In the genomic region with DNA sequence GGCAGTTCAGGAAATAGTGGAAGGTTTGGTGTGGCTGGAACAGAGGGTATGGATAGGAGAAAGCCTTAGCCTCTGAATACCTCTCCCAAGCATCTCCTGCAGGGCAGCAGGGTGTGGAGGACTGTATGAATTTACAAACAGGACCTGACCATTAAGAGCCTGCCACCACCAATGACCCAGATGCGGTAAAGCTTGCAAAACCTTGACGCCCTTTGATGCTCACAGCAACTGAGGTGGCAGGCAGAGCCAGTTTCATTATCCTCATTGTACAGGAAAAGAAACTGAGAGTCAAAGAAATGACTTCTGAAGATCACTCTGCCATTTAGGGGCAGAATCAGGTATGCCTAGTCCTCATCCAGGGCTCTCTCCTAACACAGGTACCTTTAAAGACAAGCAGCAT, we compare ENCODE assay signal across 12 cellular contexts. TPM values are rescaled to one million over a fixed set of nuclear protein-coding genes. Genes with fewer than 3 reads are reported as not detected.
DNase-seq lines count a peak whose midpoint lies in the region; TF ChIP-seq lines count a peak whose summit lies in the region.
"Had no signal": no experiment of that assay in that cellular context is flagged by ENCODE, and none has a peak within 500 bp of the region (broad histone marks: within the 10 kb centered on the region; RNA-seq: fewer than 3 reads in every experiment).

No MANE protein-coding gene starts in this region.

- H3K36me3 ChIP-seq in HEK293 (ENCODE audit: control insufficient read depth in 2 of 2, insufficient read depth in 1 of 2, low read length in 2 of 2): peaks cover 0 to 44% of the 10 kb centered on the region in 2 experiments; a peak in 2 of 3 replicates
- H3K36me3 ChIP-seq in adipocyte (ENCODE audit: control insufficient read depth, insufficient read depth, low read length, severe bottlenecking): peaks cover 12% of the 10 kb centered on the region
- peaks cover 14% of the 10 kb centered on the region for H3K36me3 ChIP-seq in osteoblast (ENCODE audit: insufficient read depth, low read length)

- CTCF ChIA-PET in HEK293 (lab: Yijun Ruan, JAX): interaction anchor here (0.9 to 1.4 kb wide), 2 partner anchors 46 to 56 kb away, joined by 5 to 6 read pairs; no protein-coding TSS in a partner anchor

- H2AFZ ChIP-seq in osteoblast (ENCODE audit: low read length): no peak overlapping the region

- H3K27me3 ChIP-seq in adipocyte (replicated peaks; ENCODE audit: control insufficient read depth, insufficient read depth, low read length): no peaks in the 10 kb centered on the region
- no peaks in the 10 kb centered on the region for H3K27me3 ChIP-seq in osteoblast (ENCODE audit: insufficient read depth, low read length)

- H3K4me1 ChIP-seq in HEK293 (ENCODE audit: control insufficient read depth, insufficient read depth, low read length): peaks cover 2% of the 10 kb centered on the region; the same call in 1 of the 2 replicates
- H3K4me1 ChIP-seq in adipocyte (ENCODE audit: control insufficient read depth, insufficient read depth, low read length): peaks cover 27% of the 10 kb centered on the region
- H3K4me1 ChIP-seq in osteoblast (ENCODE audit: insufficient read depth, low read length): peaks cover 34% of the 10 kb centered on the region

- POLR2A ChIA-PET in HEK293 (lab: Yijun Ruan, JAX): interaction anchor here (0.6 kb wide), 1 partner anchor 48 kb away, joined by 3 read pairs; no protein-coding TSS in a partner anchor

- no peak for TF ChIP-seq CTCF in HEK293 (tag by site-specific recombination; IDR thresholded peaks at IDR 0.05)
- TF ChIP-seq CTCF in osteoblast (IDR thresholded peaks at IDR 0.05; ENCODE audit: extremely low read depth, low read depth, low read length): no peak

- peaks cover 60% of the 10 kb centered on the region for H4K20me1 ChIP-seq in osteoblast (ENCODE audit: insufficient read depth, low read length)

- DNase-seq in activated CD4-positive, alpha-beta T cell treated with anti-CD3 and anti-CD28 coated beads for 48 hours: peak; percentile 41
- no peak for DNase-seq in activated CD4-positive, alpha-beta T cell treated with anti-CD3 and anti-CD28 coated beads, Interleukin-2, amount 50 U/mL, for 4 hours
- DNase-seq in adipocyte (ENCODE audit: low read depth) (no peak), osteoblast (ENCODE audit: insufficient read length, low spot score, missing footprints) (no peak), DMS79 treated with DMSO at 0.1 percent for 48 hours (lab: John Stamatoyannopoulos, UW) (no peak), NCI-H748 treated with DMSO at 0.1 percent for 48 hours (lab: John Stamatoyannopoulos, UW) (no peak)
- DNase-seq in central memory CD4-positive, alpha-beta T cell: no peak
- DNase-seq: activated T-cell treated with anti-CD3 and anti-CD28 coated beads for 4 hours; NCI-H1417 treated with DMSO at 0.1 percent for 48 hours; stimulated activated CD4-positive, alpha-beta T cell treated with anti-CD3 and anti-CD28 coated beads, Interleukin-2, amount 100 ng/mL, for 24 hours had no signal

- H3K4me2 ChIP-seq in osteoblast (ENCODE audit: insufficient read depth, low read length): peak overlapping the region; percentile 99

- peaks cover 70% of the 10 kb centered on the region for H3K79me2 ChIP-seq in osteoblast (ENCODE audit: insufficient read depth, low read length)

- H3K4me3 ChIP-seq in HEK293 (ENCODE audit: low read depth, low read length) (no peak overlapping the region), adipocyte (ENCODE audit: low read length) (peak overlapping the region; percentile 100), osteoblast (ENCODE audit: insufficient read depth, low read length) (peak overlapping the region; percentile 100)

- peak overlapping the region; percentile 98 for H3K9ac ChIP-seq in adipocyte (ENCODE audit: low read length)

- H3K27ac ChIP-seq in HEK293 (ENCODE audit: extremely low read depth, low read depth, low read length): 0 out of 2 replicates have a peak overlapping the region, but pooled peaks have one; percentile 3
- no peak overlapping the region for H3K27ac ChIP-seq in osteoblast (ENCODE audit: low read depth, low read length)

- no peaks in the 10 kb centered on the region for H3K9me3 ChIP-seq in HEK293 (ENCODE audit: control insufficient read depth, insufficient read depth, low read depth, low read length)
- H3K9me3 ChIP-seq in adipocyte (ENCODE audit: control insufficient read depth, low read length): no peaks in the 10 kb centered on the region
- no peaks in the 10 kb centered on the region for H3K9me3 ChIP-seq in osteoblast (ENCODE audit: low read depth, low read length)

TF ChIP-seq in HEK293, 187 proteins besides CTCF, POLR2A, EP300 and RAD21:
- TF ChIP-seq ZNF37A (tag by site-specific recombination; IDR thresholded peaks at IDR 0.05) (no peak), KLF1 (tag by site-specific recombination; IDR thresholded peaks at IDR 0.05) (no peak), ZBTB8A (tag by site-specific recombination; IDR thresholded peaks at IDR 0.05) (no peak), ZNF155 (tag by site-specific recombination; IDR thresholded peaks at IDR 0.05) (no peak), GLIS1 (tag by site-specific recombination; IDR thresholded peaks at IDR 0.05) (no peak), ZNF214 (tag by site-specific recombination; IDR thresholded peaks at IDR 0.05; ENCODE audit: borderline replicate concordance) (no peak), ZNF23 (tag by site-specific recombination; IDR thresholded peaks at IDR 0.05; ENCODE audit: borderline replicate concordance) (no peak), ZNF324 (tag by site-specific recombination; IDR thresholded peaks at IDR 0.05) (no peak), ZNF133 (tag by site-specific recombination; IDR thresholded peaks at IDR 0.05) (no peak), ZNF19 (tag by site-specific recombination; IDR thresholded peaks at IDR 0.05; ENCODE audit: low read depth) (no peak), SP3 (tag by site-specific recombination; IDR thresholded peaks at IDR 0.05) (no peak), ZNF175 (tag by site-specific recombination; IDR thresholded peaks at IDR 0.05) (no peak), ZNF777 (tag by site-specific recombination; IDR thresholded peaks at IDR 0.05; ENCODE audit: borderline replicate concordance) (no peak)
- TF ChIP-seq, protein P1, sequence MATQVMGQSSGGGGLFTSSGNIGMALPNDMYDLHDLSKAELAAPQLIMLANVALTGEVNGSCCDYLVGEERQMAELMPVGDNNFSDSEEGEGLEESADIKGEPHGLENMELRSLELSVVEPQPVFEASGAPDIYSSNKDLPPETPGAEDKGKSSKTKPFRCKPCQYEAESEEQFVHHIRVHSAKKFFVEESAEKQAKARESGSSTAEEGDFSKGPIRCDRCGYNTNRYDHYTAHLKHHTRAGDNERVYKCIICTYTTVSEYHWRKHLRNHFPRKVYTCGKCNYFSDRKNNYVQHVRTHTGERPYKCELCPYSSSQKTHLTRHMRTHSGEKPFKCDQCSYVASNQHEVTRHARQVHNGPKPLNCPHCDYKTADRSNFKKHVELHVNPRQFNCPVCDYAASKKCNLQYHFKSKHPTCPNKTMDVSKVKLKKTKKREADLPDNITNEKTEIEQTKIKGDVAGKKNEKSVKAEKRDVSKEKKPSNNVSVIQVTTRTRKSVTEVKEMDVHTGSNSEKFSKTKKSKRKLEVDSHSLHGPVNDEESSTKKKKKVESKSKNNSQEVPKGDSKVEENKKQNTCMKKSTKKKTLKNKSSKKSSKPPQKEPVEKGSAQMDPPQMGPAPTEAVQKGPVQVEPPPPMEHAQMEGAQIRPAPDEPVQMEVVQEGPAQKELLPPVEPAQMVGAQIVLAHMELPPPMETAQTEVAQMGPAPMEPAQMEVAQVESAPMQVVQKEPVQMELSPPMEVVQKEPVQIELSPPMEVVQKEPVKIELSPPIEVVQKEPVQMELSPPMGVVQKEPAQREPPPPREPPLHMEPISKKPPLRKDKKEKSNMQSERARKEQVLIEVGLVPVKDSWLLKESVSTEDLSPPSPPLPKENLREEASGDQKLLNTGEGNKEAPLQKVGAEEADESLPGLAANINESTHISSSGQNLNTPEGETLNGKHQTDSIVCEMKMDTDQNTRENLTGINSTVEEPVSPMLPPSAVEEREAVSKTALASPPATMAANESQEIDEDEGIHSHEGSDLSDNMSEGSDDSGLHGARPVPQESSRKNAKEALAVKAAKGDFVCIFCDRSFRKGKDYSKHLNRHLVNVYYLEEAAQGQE (tag by site-specific recombination; IDR thresholded peaks at IDR 0.05): no peak

RNA-seq across cellular contexts. Expression of gene HM13, which starts 2.4 kb away (rescaled TPM):
- total RNA-seq in osteoblast: 85.8 and 91.1 TPM in 2 replicates

RNA-seq across cellular contexts. Expression of gene REM1, which starts 41.6 kb away (rescaled TPM):
- total RNA-seq in osteoblast: 0.29 TPM in 1 of 2 replicates, not detected in the other
- total RNA-seq: T-helper 1 cell treated with Interleukin-12 subunit alpha and Interleukin-12 subunit beta and Interleukin-4 antibody, amounts not matched to agents 30 ng/mL and 1 ng/mL, for 36 hours had no signal

RNA-seq across cellular contexts. Expression of gene DEFB124, which starts 41.7 kb away (rescaled TPM):
- not detected in 2 replicates for total RNA-seq in osteoblast
- total RNA-seq: T-helper 1 cell treated with Interleukin-12 subunit alpha and Interleukin-12 subunit beta and Interleukin-4 antibody, amounts not matched to agents 30 ng/mL and 1 ng/mL, for 36 hours had no signal
